2 cellular contexts compared by ENCODE assay signal in genomic region chr6:37977715-37978114, GRCh38.
TF ChIP-seq lines count a peak whose summit lies in the region.

No MANE protein-coding gene starts in this region.

TF ChIP-seq in GM23338, 12 proteins besides CTCF, POLR2A, EP300 and RAD21:
- TF ChIP-seq ZNF462 (CRISPR knock-in tag; IDR thresholded peaks at IDR 0.05) (no peak), POLR2AphosphoS5 (IDR thresholded peaks at IDR 0.05; ENCODE audit: low read depth) (no peak), CREB1 (CRISPR knock-in tag; IDR thresholded peaks at IDR 0.05; ENCODE audit: low read depth) (no peak), EZH2 (IDR thresholded peaks at IDR 0.05; ENCODE audit: low read depth, unreplicated experiment) (no peak), REST (IDR thresholded peaks at IDR 0.05; ENCODE audit: unreplicated experiment) (no peak), ZNF331 (CRISPR knock-in tag; IDR thresholded peaks at IDR 0.05; ENCODE audit: low read depth) (no peak), NANOG (IDR thresholded peaks at IDR 0.05; ENCODE audit: borderline replicate concordance) (no peak), EZH2phosphoT487 (IDR thresholded peaks at IDR 0.05; ENCODE audit: unreplicated experiment) (no peak), JUNB (IDR thresholded peaks at IDR 0.05; ENCODE audit: unreplicated experiment) (no peak), ETS1 (IDR thresholded peaks at IDR 0.05) (no peak)

TF ChIP-seq in WTC11, 78 proteins besides CTCF, POLR2A, EP300 and RAD21 (continued from another document):
- TF ChIP-seq PRDM15 (CRISPR knock-in tag; IDR thresholded peaks at IDR 0.05) (no peak), ARID4B (CRISPR knock-in tag; IDR thresholded peaks at IDR 0.05; ENCODE audit: borderline replicate concordance) (no peak), NR2C2 (CRISPR knock-in tag; IDR thresholded peaks at IDR 0.05) (no peak)
